Comparison of ENCODE assay signal across 10 cellular contexts in the genomic region with DNA sequence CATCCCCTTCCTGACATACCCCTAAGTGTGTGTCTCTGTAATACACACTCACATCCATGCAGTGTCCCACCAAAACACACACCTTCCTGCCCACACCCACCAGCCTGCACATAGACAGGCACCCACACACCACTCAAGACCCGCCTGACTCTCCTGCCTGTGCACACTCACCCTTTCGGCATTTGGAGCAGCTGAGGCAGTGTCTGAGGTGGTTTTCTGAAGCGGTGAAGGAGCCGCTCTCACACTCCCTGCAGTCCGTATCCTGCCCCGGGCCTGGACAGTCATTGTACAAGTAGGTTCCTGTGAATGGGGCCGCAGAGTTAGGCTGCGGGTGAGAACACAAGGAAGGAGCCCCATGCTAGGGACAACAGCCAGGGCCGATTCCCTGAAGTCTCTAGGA. TPM values are rescaled to one million over a fixed set of nuclear protein-coding genes. Genes with fewer than 3 reads are reported as not detected.
A peak's percentile ranks its signal among the peaks of the same experiment; 100 is the strongest.
DNase-seq lines count a peak whose midpoint lies in the region; ATAC-seq and TF ChIP-seq lines count a peak whose summit lies in the region.
"Had no signal": no experiment of that assay in that cellular context is flagged by ENCODE, and none has a peak within 500 bp of the region (broad histone marks: within the 10 kb centered on the region; RNA-seq: fewer than 3 reads in every experiment).

No MANE protein-coding gene starts in this region.

- intact Hi-C loops in esophagus muscularis mucosa (cut with DNase I) (loop anchor here (5.0 kb wide), 1 partner anchor 199 kb away; a partner anchor contains a TSS), prostate gland (cut with DNase I) (no loop called here)

- H3K4me1 ChIP-seq in DND-41 (ENCODE audit: insufficient read depth, low read length) (peaks cover 41% of the 10 kb centered on the region), esophagus muscularis mucosa (peaks cover 60 to 100% (median 98%) of the 10 kb centered on the region in 4 donors), skeletal muscle tissue (ENCODE audit: control insufficient read depth in 3 of 3, insufficient read depth in 3 of 3, low read length in 3 of 3) (peaks cover 57 to 65% (median 62%) of the 10 kb centered on the region in 3 donors), prostate gland (replicated peaks) (peaks cover 37% of the 10 kb centered on the region)

- TF ChIP-seq CTCF in DND-41 (IDR thresholded peaks at IDR 0.05; ENCODE audit: borderline replicate concordance, extremely low read depth, low read length, poor library complexity, severe bottlenecking) (no peak), esophagus muscularis mucosa (IDR thresholded peaks at IDR 0.05) (no peak), prostate gland (IDR thresholded peaks at IDR 0.05) (no peak)

- CTCF ChIA-PET in T-cell (lab: Charles Lee): interaction anchor here in 1 of 2 donors (1.1 to 5.6 kb wide), 3 partner anchors 32 to 204 kb away, joined by 3 to 74 read pairs (median 5); no protein-coding TSS in a partner anchor

- H3K27me3 ChIP-seq in DND-41 (ENCODE audit: insufficient read depth, low read length, poor library complexity) (no peaks in the 10 kb centered on the region), esophagus muscularis mucosa (no peaks in the 10 kb centered on the region), skeletal muscle tissue (ENCODE audit: control insufficient read depth in 3 of 3, insufficient read depth in 3 of 3, low read length in 3 of 3) (no peaks in the 10 kb centered on the region), prostate gland (replicated peaks; ENCODE audit: insufficient read depth) (no peaks in the 10 kb centered on the region)

- peak overlapping the region in 2 of 3 donors; percentile 36 to 53 for H3K4me3 Mint-ChIP-seq in T-cell

- no peak overlapping the region for H3K9ac ChIP-seq in DND-41 (ENCODE audit: low read depth, low read length)
- peak overlapping the region in 2 of 3 donors; percentile 51 to 60 for H3K9ac ChIP-seq in skeletal muscle tissue (ENCODE audit: low read depth in 1 of 3, low read length in 3 of 3)

- WGBS in esophagus muscularis mucosa: 83% methylated on average over 9 of the region's 9 CpGs
- WGBS in prostate gland: 85% methylated on average over 9 of the region's 9 CpGs

- H3K27ac Mint-ChIP-seq in T-cell: no peak overlapping the region

- H3K36me3 Mint-ChIP-seq in T-cell: peaks cover 29% of the 10 kb centered on the region

- H3K4me3 ChIP-seq in DND-41 (ENCODE audit: low read depth in 1 of 2, low read length in 2 of 2) (no peak overlapping the region), esophagus muscularis mucosa (no peak overlapping the region), skeletal muscle tissue (ENCODE audit: low read length in 3 of 3) (no peak overlapping the region), prostate gland (no peak overlapping the region)
- H3K4me3 ChIP-seq: SK-N-MC had no signal

- H3K36me3 ChIP-seq in DND-41 (ENCODE audit: insufficient read depth, low read length) (peaks cover 66% of the 10 kb centered on the region), esophagus muscularis mucosa (peaks cover 47 to 63% (median 61%) of the 10 kb centered on the region in 4 donors), skeletal muscle tissue (ENCODE audit: control insufficient read depth in 3 of 3, insufficient read depth in 3 of 3, low read length in 3 of 3) (peaks cover 52 to 56% (median 53%) of the 10 kb centered on the region in 3 donors), prostate gland (peaks cover 24 to 43% of the 10 kb centered on the region in 2 donors)

- ATAC-seq in DND-41 (ENCODE audit: insufficient read depth, low read depth) (no peak), T-cell (replicated peaks in 1 of 4) (no peak), GM18505 (IDR thresholded peaks at IDR 0.05; ENCODE audit: unreplicated experiment) (no peak), GM21723 (IDR thresholded peaks at IDR 0.05; ENCODE audit: unreplicated experiment) (no peak)

- no peak for TF ChIP-seq POLR2A in esophagus muscularis mucosa (IDR thresholded peaks at IDR 0.05; ENCODE audit: low read depth)
- no peak for TF ChIP-seq POLR2A in prostate gland (IDR thresholded peaks at IDR 0.05)
- TF ChIP-seq POLR2A in GM18505 (IDR thresholded peaks at IDR 0.05; ENCODE audit: borderline replicate concordance, extremely low read depth, insufficient read depth, insufficient read length): no peak

- POLR2A ChIA-PET in T-cell (lab: Charles Lee): no interaction called here

- no peaks in the 10 kb centered on the region for H3K9me3 ChIP-seq in DND-41 (ENCODE audit: insufficient read depth, low read length, severe bottlenecking)
- no peaks in the 10 kb centered on the region for H3K9me3 ChIP-seq in esophagus muscularis mucosa
- H3K9me3 ChIP-seq in skeletal muscle tissue (ENCODE audit: control insufficient read depth in 3 of 3, low read length in 3 of 3): no peaks in the 10 kb centered on the region
- H3K9me3 ChIP-seq in prostate gland: no peaks in the 10 kb centered on the region

- H3K79me2 ChIP-seq in DND-41 (ENCODE audit: insufficient read depth, low read length): peaks cover 52% of the 10 kb centered on the region

- no peak overlapping the region for H2AFZ ChIP-seq in DND-41 (ENCODE audit: low read depth, low read length)

- peaks cover 11 to 31% (median 26%) of the 10 kb centered on the region in 3 donors for H3K4me1 Mint-ChIP-seq in T-cell

- H3K27ac ChIP-seq in DND-41 (ENCODE audit: low read length) (peak overlapping the region; percentile 42; the same call in 1 of the 2 replicates), esophagus muscularis mucosa (replicated peaks in 1 of 4) (peak overlapping the region; percentile 93 to 99 (median 97)), skeletal muscle tissue (ENCODE audit: low read depth, low read length) (peak overlapping the region; percentile 98), prostate gland (peak overlapping the region in 1 of 2 donors; percentile 97)
- H3K27ac ChIP-seq: SK-N-MC had no signal

- H4K20me1 ChIP-seq in DND-41 (ENCODE audit: insufficient read depth, low read length): peaks cover 34% of the 10 kb centered on the region

- no peak for TF ChIP-seq EP300 in esophagus muscularis mucosa (IDR thresholded peaks at IDR 0.05)

- H3K9me3 Mint-ChIP-seq in T-cell: no peaks in the 10 kb centered on the region

- no peak overlapping the region for H3K4me2 ChIP-seq in DND-41 (ENCODE audit: insufficient read depth, low read length)

- H3K27me3 Mint-ChIP-seq in T-cell: no peaks in the 10 kb centered on the region

- DNase-seq in DND-41 (no peak), T-cell (peak in 2 of 34 experiments; percentile 24 to 25), esophagus muscularis mucosa (ENCODE audit: extremely low spot score) (no peak), prostate gland (ENCODE audit: low spot score) (no peak), NCI-H2196 treated with DMSO at 0.1 percent for 48 hours (lab: John Stamatoyannopoulos, UW; ENCODE audit: unreplicated experiment) (no peak)
- DNase-seq: dorsolateral prefrontal cortex had no signal

RNA-seq across cellular contexts. Expression of a gene that starts 8.3 kb away (rescaled TPM):
- total RNA-seq in T-cell (10 to 100 TPM; 32.3 to 88.0 (median 86.5) TPM), esophagus muscularis mucosa (100 to 1,000 TPM; 146 to 464 (median 247) TPM), skeletal muscle tissue (47.5 TPM), prostate gland (100 to 1,000 TPM in 1 of 2 donors, 10 to 100 TPM in 1; 91.1 to 168 TPM)

RNA-seq across cellular contexts. Expression of a gene that starts 23.1 kb away (rescaled TPM):
- under 1 TPM in 2 of 5 donors, not detected in 3; 0.13 to 0.38 TPM for total RNA-seq in T-cell
- under 1 TPM in 2 of 4 donors, not detected in 2; 0.52 to 0.75 TPM for total RNA-seq in esophagus muscularis mucosa
- total RNA-seq in skeletal muscle tissue: 0.52 TPM
- total RNA-seq in prostate gland: 1 to 10 TPM; 4.6 to 6.2 TPM

RNA-seq across cellular contexts. Expression of a gene that starts 41.8 kb away (rescaled TPM):
- total RNA-seq in T-cell: 1 to 10 TPM; 1.0 to 3.4 (median 2.6) TPM
- total RNA-seq in esophagus muscularis mucosa: 1 to 10 TPM in 3 of 4 donors, under 1 TPM in 1; 0.83 to 3.3 (median 1.8) TPM
- not detected for total RNA-seq in skeletal muscle tissue
- 100 to 1,000 TPM; 128 to 211 TPM for total RNA-seq in prostate gland

RNA-seq across cellular contexts. Expression of a gene that starts 50.4 kb away (rescaled TPM):
- total RNA-seq in T-cell: 1 to 10 TPM in 2 of 5 donors, under 1 TPM in 2, not detected in 1; 0.56 to 1.6 (median 1.2) TPM
- 100 to 1,000 TPM; 117 to 144 (median 137) TPM for total RNA-seq in esophagus muscularis mucosa
- 11.0 TPM for total RNA-seq in skeletal muscle tissue
- total RNA-seq in prostate gland: 100 to 1,000 TPM; 186 to 264 TPM

Comparison
In these comparisons a context has a peak if more than half of its experiments do, and no peak if none do; other contexts are left out.
1. RNA of a gene that starts 41.8 kb away (total RNA-seq): 128 to 211 TPM in prostate gland; 1.0 to 3.4 TPM in T-cell, 0.83 to 3.3 TPM in esophagus muscularis mucosa and not detected in skeletal muscle tissue (single experiment); every median in the first group is over 10 times any median in the second.